Comparison of ENCODE assay signal across 9 cellular contexts in the genomic region with DNA sequence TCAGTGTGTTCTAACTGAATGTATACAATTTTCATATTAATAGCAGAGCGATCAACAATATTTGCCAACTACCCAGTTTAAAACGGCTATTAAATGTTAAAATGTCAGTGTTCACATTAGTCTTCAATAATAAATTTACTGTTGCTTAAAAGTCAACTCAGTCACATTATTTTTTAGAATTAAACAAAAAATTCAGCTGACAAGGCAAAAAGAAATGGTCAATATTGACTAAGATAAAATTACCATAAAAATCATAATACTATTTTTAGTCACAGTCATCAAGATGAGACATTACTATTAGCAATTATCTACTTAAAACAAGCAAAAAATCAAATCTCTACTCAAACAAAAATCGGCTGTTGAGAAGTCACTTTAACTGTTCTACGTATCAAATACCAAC. TPM values are rescaled to one million over a fixed set of nuclear protein-coding genes. Genes with fewer than 3 reads are reported as not detected.
A peak's percentile ranks its signal among the peaks of the same experiment; 100 is the strongest.
DNase-seq lines count a peak whose midpoint lies in the region; ATAC-seq and TF ChIP-seq lines count a peak whose summit lies in the region.
"Had no signal": no experiment of that assay in that cellular context is flagged by ENCODE, and none has a peak within 500 bp of the region (broad histone marks: within the 10 kb centered on the region; RNA-seq: fewer than 3 reads in every experiment).

No MANE protein-coding gene starts in this region.

- no peaks in the 10 kb centered on the region for H3K9me3 ChIP-seq in skeletal muscle tissue (ENCODE audit: control insufficient read depth in 3 of 3, low read length in 3 of 3)

- peak overlapping the region; percentile 94 for H3K27ac Mint-ChIP-seq in glutamatergic neuron (ENCODE audit: unreplicated experiment)

- peaks cover 4 to 16% (median 15%) of the 10 kb centered on the region in 3 donors for H3K4me1 ChIP-seq in skeletal muscle tissue (ENCODE audit: control insufficient read depth in 3 of 3, insufficient read depth in 3 of 3, low read length in 3 of 3)

- H3K36me3 ChIP-seq in H7 (replicated peaks; ENCODE audit: control insufficient read depth, insufficient read depth, low read length) (no peaks in the 10 kb centered on the region; the same call in 1 of the 2 replicates), skeletal muscle tissue (ENCODE audit: control insufficient read depth in 3 of 3, insufficient read depth in 3 of 3, low read length in 3 of 3) (peaks cover 0 to 3% (median 0%) of the 10 kb centered on the region in 3 donors)

- peak overlapping the region; percentile 97 to 98 (median 97) for H3K9ac ChIP-seq in skeletal muscle tissue (ENCODE audit: low read depth in 1 of 3, low read length in 3 of 3)

- H3K27me3 ChIP-seq in H7 (ENCODE audit: control insufficient read depth, insufficient read depth, low read length) (no peaks in the 10 kb centered on the region), skeletal muscle tissue (ENCODE audit: control insufficient read depth in 3 of 3, insufficient read depth in 3 of 3, low read length in 3 of 3) (no peaks in the 10 kb centered on the region)

- peaks cover 9% of the 10 kb centered on the region for H3K4me1 Mint-ChIP-seq in glutamatergic neuron (ENCODE audit: low read depth, unreplicated experiment)

- H3K4me3 Mint-ChIP-seq in glutamatergic neuron (ENCODE audit: unreplicated experiment), result peak overlapping the region; percentile 89

- peak overlapping the region; percentile 99 for H3K4me3 ChIP-seq in H7 (ENCODE audit: insufficient read depth, low read depth, low read length)
- H3K4me3 ChIP-seq in WI38 (ENCODE audit: low read depth, low read length), result peak overlapping the region; percentile 90
- peak overlapping the region; percentile 88 to 100 (median 98) for H3K4me3 ChIP-seq in skeletal muscle tissue (ENCODE audit: low read length in 3 of 3)

- DNase-seq in H7 (no peak), glutamatergic neuron (no peak), DMS79 treated with DMSO at 0.1 percent for 48 hours (lab: John Stamatoyannopoulos, UW) (no peak), T-helper 9 cell (no peak)
- DNase-seq: effector CD4-positive, alpha-beta T cell had no signal

- H3K27ac ChIP-seq in skeletal muscle tissue (ENCODE audit: low read depth, low read length), result no peak overlapping the region

- H3K27me3 Mint-ChIP-seq in glutamatergic neuron (ENCODE audit: unreplicated experiment), result peaks cover 1% of the 10 kb centered on the region

- no peak for TF ChIP-seq CTCF in WI38 (IDR thresholded peaks at IDR 0.05; ENCODE audit: low read depth, low read length)
- TF ChIP-seq CTCF in glutamatergic neuron (IDR thresholded peaks at IDR 0.05; ENCODE audit: partially characterized antibody, unreplicated experiment), result no peak

- no peak for ATAC-seq in GM21515 (IDR thresholded peaks at IDR 0.05; ENCODE audit: unreplicated experiment)
- no peak for ATAC-seq in GM18868 (IDR thresholded peaks at IDR 0.05; ENCODE audit: unreplicated experiment)

- peaks cover 12% of the 10 kb centered on the region for H3K9me3 Mint-ChIP-seq in glutamatergic neuron (ENCODE audit: unreplicated experiment)

- H3K36me3 Mint-ChIP-seq in glutamatergic neuron (ENCODE audit: unreplicated experiment), result no peaks in the 10 kb centered on the region

RNA-seq across cellular contexts. Expression of a gene that starts 1.5 kb away (rescaled TPM):
- total RNA-seq in H7 (2014; rRNA removed; shearing (Covaris generic)), result 34.4 and 54.2 TPM in 2 replicates
- total RNA-seq in glutamatergic neuron (ENCODE audit: unreplicated experiment), result 21.8 TPM
- 50.6 TPM for total RNA-seq in skeletal muscle tissue

RNA-seq across cellular contexts. Expression of a gene that starts 58.0 kb away (rescaled TPM):
- total RNA-seq in H7 (2014; rRNA removed; shearing (Covaris generic)), result 33.5 and 35.9 TPM in 2 replicates
- total RNA-seq in glutamatergic neuron (ENCODE audit: unreplicated experiment) (7.3 TPM), skeletal muscle tissue (2.1 TPM)
